Comparison of ENCODE assay signal across 21 cellular contexts in genomic region chr1:107132780-107133179, GRCh38. TPM values are rescaled to one million over a fixed set of nuclear protein-coding genes. Genes with fewer than 3 reads are reported as not detected.
DNase-seq lines count a peak whose midpoint lies in the region; ATAC-seq, FAIRE-seq and TF ChIP-seq lines count a peak whose summit lies in the region.
"Had no signal": no experiment of that assay in that cellular context is flagged by ENCODE, and none has a peak within 500 bp of the region (broad histone marks: within the 10 kb centered on the region; RNA-seq: fewer than 3 reads in every experiment).

No MANE protein-coding gene starts in this region.

- peak in 1 of 2 experiments; percentile 23; a peak in 1 of 4 replicates for TF ChIP-seq EP300 in GM12878 (IDR thresholded peaks at IDR 0.05; ENCODE audit: borderline replicate concordance in 1 of 2, control insufficient read depth in 1 of 2, low read depth in 2 of 2, low read length in 2 of 2)

- H3K9ac ChIP-seq in GM12878 (ENCODE audit: control insufficient read depth, insufficient read depth, low read length) = no peak overlapping the region

- no peaks in the 10 kb centered on the region for H3K4me1 ChIP-seq in GM12878 (ENCODE audit: control insufficient read depth, insufficient read depth, low read length)
- H3K4me1 ChIP-seq: sigmoid colon had no signal

- RAD21 ChIA-PET in GM12878 (lab: Charles Lee; ENCODE audit: unreplicated experiment) = no interaction called here

- no peaks in the 10 kb centered on the region for H4K20me1 ChIP-seq in GM12878 (ENCODE audit: control insufficient read depth, insufficient read depth)

- TF ChIP-seq CTCF in GM12878 (IDR thresholded peaks at IDR 0.05 in 2 of 3, conservative IDR thresholded peaks at IDR 0.05 in 1 of 3; ENCODE audit: control insufficient read depth in 2 of 3, extremely low read depth in 1 of 3, insufficient read depth in 1 of 3, low read depth in 3 of 3, low read length in 3 of 3) = no peak

- POLR2A ChIA-PET in GM12878 (lab: Charles Lee) = no interaction called here

- H2AFZ ChIP-seq in GM12878 (ENCODE audit: control insufficient read depth, low read depth, low read length) = no peak overlapping the region

- DNase-seq in GM12878 (ENCODE audit: low read depth, low spot score) (no peak), NCI-H226 (no peak)
- no peak for DNase-seq in stimulated activated CD4-positive, alpha-beta T cell treated with anti-CD3 and anti-CD28 coated beads, Interleukin-2, amount 100 ng/mL, for 24 hours
- DNase-seq: AML-193; Calu3; caudate nucleus; NCI-H1694; NCI-H446; Right ventricle myocardium superior; sigmoid colon; stimulated activated CD4-positive, alpha-beta T cell treated with anti-CD3 and anti-CD28 coated beads, Interleukin-2, amount 100 ng/mL, for 48 hours; T-helper 17 cell had no signal

- H3K27me3 ChIP-seq in GM12878 (replicated peaks in 1 of 2; ENCODE audit: control insufficient read depth in 2 of 2, insufficient read depth in 2 of 2, low read length in 1 of 2) = no peaks in the 10 kb centered on the region
- H3K27me3 ChIP-seq: sigmoid colon had no signal

- TF ChIP-seq POLR2A in GM12878 (IDR thresholded peaks at IDR 0.05; ENCODE audit: low read depth, low read length) = no peak

- intact Hi-C loops in GM12878 (cut with micrococcal nuclease; ENCODE audit: unreplicated experiment) = no loop called here

- peak; percentile 47 for FAIRE-seq in GM12878 (lab: Jason Lieb, UNC)
- FAIRE-seq: G401.6 had no signal

- BruUV-seq in GM12878 (replicated peaks; lab: Mats Ljungman, UMichigan) = no TSS peak

- no peaks in the 10 kb centered on the region for H3K9me3 ChIP-seq in GM12878 (replicated peaks; ENCODE audit: control insufficient read depth, insufficient read depth, low read length)
- H3K9me3 ChIP-seq: sigmoid colon, thoracic aorta had no signal

- ATAC-seq in GM18519 (IDR thresholded peaks at IDR 0.05; ENCODE audit: low FRiP score, unreplicated experiment) = peak; percentile 65
- ATAC-seq in GM21515 (IDR thresholded peaks at IDR 0.05; ENCODE audit: unreplicated experiment) = peak; percentile 57
- peak; percentile 63 for ATAC-seq in HG03025 (IDR thresholded peaks at IDR 0.05; ENCODE audit: low FRiP score, unreplicated experiment)
- ATAC-seq in GM12878 = peak; percentile 90
- ATAC-seq in HG02588 (IDR thresholded peaks at IDR 0.05; ENCODE audit: unreplicated experiment) = no peak
- ATAC-seq: left lobe of liver, T-helper 17 cell, WTC11 had no signal

- in situ Hi-C loops in GM12878 (cut with MboI) = no loop called here

- SMC1A ChIA-PET in GM12878 (lab: Charles Lee; ENCODE audit: uncharacterized antibody, unreplicated experiment) = interaction anchor here (1.0 to 2.2 kb wide), 4 partner anchors 9 to 172 kb away, joined by 3 to 6 read pairs (median 4); no protein-coding TSS in a partner anchor

- H3K4me3 ChIP-seq in GM12878 = no peak overlapping the region
- H3K4me3 ChIP-seq: sigmoid colon, thoracic aorta had no signal

- WGBS in GM12878 (ENCODE audit: insufficient coverage, insufficient replicate concordance, low lambda C conversion rate, missing lambda C conversion rate) = 28% methylated on average over 1 of the region's 1 CpG

- no peaks in the 10 kb centered on the region for H3K79me2 ChIP-seq in GM12878 (ENCODE audit: control insufficient read depth, insufficient read depth, low read length)

- CTCF ChIA-PET in GM12878 (lab: Yijun Ruan, JAX) = no interaction called here

- no peak overlapping the region for H3K27ac ChIP-seq in GM12878 (ENCODE audit: control insufficient read depth, insufficient read depth)
- H3K27ac ChIP-seq: sigmoid colon, thoracic aorta had no signal

- no peaks in the 10 kb centered on the region for H3K36me3 ChIP-seq in GM12878 (ENCODE audit: control insufficient read depth in 2 of 2, insufficient read depth in 2 of 2, low read length in 1 of 2)
- H3K36me3 ChIP-seq: sigmoid colon, thoracic aorta had no signal

- H3K4me2 ChIP-seq in GM12878 (ENCODE audit: control insufficient read depth, insufficient read depth) = no peak overlapping the region

- no peak for TF ChIP-seq RAD21 in GM12878 (IDR thresholded peaks at IDR 0.05; ENCODE audit: insufficient read depth, low read depth, low read length)

TF ChIP-seq in GM12878, 131 proteins besides CTCF, POLR2A, EP300 and RAD21:
- TF ChIP-seq JUNB (IDR thresholded peaks at IDR 0.05) (0 out of 2 replicates have a peak, but pooled peaks have one; percentile 8), PKNOX1 (IDR thresholded peaks at IDR 0.05) (no peak), RUNX3 (IDR thresholded peaks at IDR 0.05; ENCODE audit: low read length) (peak; percentile 25; the same call in 1 of the 2 replicates), NR2F1 (conservative IDR thresholded peaks at IDR 0.05) (peak; percentile 61), TBL1XR1 (IDR thresholded peaks at IDR 0.05; ENCODE audit: low read depth, low read length) (no peak), MLLT1 (IDR thresholded peaks at IDR 0.05) (no peak), FOXM1 (IDR thresholded peaks at IDR 0.05; ENCODE audit: low read depth, low read length) (peak; percentile 40; the same call in 1 of the 2 replicates), YBX1 (IDR thresholded peaks at IDR 0.05) (no peak), GATAD2B (conservative IDR thresholded peaks at IDR 0.05; ENCODE audit: low read depth) (no peak)

RNA-seq across cellular contexts. Expression of gene NTNG1, which starts 8.1 kb away (rescaled TPM):
- total RNA-seq in GM12878 (2013; cell fraction: nucleolus; rRNA removed) = 60.8 and 65.3 TPM in 2 replicates
- total RNA-seq in GM12878 (2014; rRNA removed) (1.2 and 3.0 TPM in 2 replicates), GM12878 (2014; rRNA removed; fragmentation: Illumina TruSeq; extraction: Trizol) (1.0 and 2.3 TPM in 2 replicates), GM12878 (2021) (1.4 and 2.3 TPM in 2 replicates)
- polyA plus RNA-seq in GM12878 (2011; ENCODE audit: low read depth) = 1.6 TPM
- polyA plus RNA-seq in GM12878 (2011; rRNA removed) (2.1 and 3.9 TPM in 2 replicates), GM12878 (2014; fragmentation: Illumina TruSeq; extraction: Trizol) (1.2 and 1.5 TPM in 2 replicates), GM12878 (2014; fragmentation: Nextera tagmentation; extraction: Ambion mirVana) (under 1 TPM; 0.18 to 0.26 TPM), GM12878 (2014; rRNA removed) (1.1 and 1.2 TPM in 2 replicates), GM12878 (2016; fragmentation: Nextera tagmentation; extraction: Ambion mirVana) (under 1 TPM in 1 of 2 experiments, not detected in 1; 0.31 TPM)
- polyA plus RNA-seq in GM12878 (2011; cell fraction: cytosol; rRNA removed) = 1.0 and 1.2 TPM in 2 replicates
- polyA plus RNA-seq in GM12878 (2011; cell fraction: nucleus; rRNA removed) = 3.1 and 3.2 TPM in 2 replicates
- 1.3 TPM in 2 replicates for polyA plus RNA-seq in GM12878 (2012)
- polyA minus RNA-seq in GM12878 (2011; rRNA and poly(A)+ RNA removed) = 4.9 and 6.0 TPM in 2 replicates
- not detected in 2 replicates for polyA minus RNA-seq in GM12878 (2011; cell fraction: cytosol; rRNA and poly(A)+ RNA removed)
- 11.4 and 17.2 TPM in 2 replicates for polyA minus RNA-seq in GM12878 (2011; cell fraction: nucleus; rRNA and poly(A)+ RNA removed)
- total RNA-seq: activated T-helper 2 cell treated with anti-CD3 and anti-CD28 coated beads, Interferon-gamma antibody, Interleukin-2, Interleukin-4, amounts not matched to agents 10 μg/mL and 5 μg/mL and 100 μg/mL, durations not matched to agents 14 hours and 24 hours and 36 hours; left lobe of liver; T-helper 17 cell had no signal
